18 cellular contexts compared by ENCODE assay signal in the genomic region with DNA sequence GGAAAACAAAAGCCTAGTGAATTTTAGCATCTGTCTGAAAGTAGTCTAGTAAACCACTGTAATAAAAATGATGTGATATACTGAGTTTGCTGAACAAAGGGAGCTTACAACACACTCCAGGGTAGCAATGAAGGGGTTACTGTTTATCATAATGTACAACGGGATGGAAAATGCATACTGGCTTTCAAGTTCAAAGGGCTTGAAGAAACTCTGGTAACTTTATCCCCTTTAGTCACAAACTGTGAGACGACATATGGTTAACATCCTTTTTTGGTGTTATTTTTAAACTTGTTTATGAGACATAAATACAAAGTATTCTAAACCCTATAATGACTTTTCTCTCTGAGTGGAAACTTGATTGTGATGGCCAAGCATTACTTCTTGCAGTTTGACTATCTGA.
"Had no signal": no experiment of that assay in that cellular context is flagged by ENCODE, and none has a peak within 500 bp of the region (broad histone marks: within the 10 kb centered on the region; RNA-seq: fewer than 3 reads in every experiment).

No MANE protein-coding gene starts in this region.

- H3K27ac ChIP-seq: breast epithelium, left ventricle myocardium inferior, ovary, prostate gland, skin epidermis, uterus had no signal

- H3K9me3 ChIP-seq: breast epithelium, left ventricle myocardium inferior, ovary, prostate gland, uterus had no signal

- H3K4me3 ChIP-seq: breast epithelium, left ventricle myocardium inferior, lung, ovary, prostate gland, skin epidermis, uterus had no signal

- ATAC-seq: activated CD8-positive, alpha-beta T cell treated with anti-CD3 and anti-CD28 coated beads for 36 hours; activated T-cell treated with anti-CD3 and anti-CD28 coated beads, Interleukin-2, amount 50 U/mL, for 4 hours; sciatic nerve; stimulated activated effector memory CD8-positive, alpha-beta T cell treated with anti-CD3 and anti-CD28 coated beads, Interleukin-12 subunit alpha, Interleukin-12 subunit beta, amount 100 ng/mL, for 72 hours had no signal

- H3K36me3 ChIP-seq: breast epithelium, left ventricle myocardium inferior, ovary, prostate gland, uterus had no signal

- DNase-seq: activated B cell treated with CpG ODN at 0.5 μM for 24 hours; activated CD4-positive, alpha-beta T cell treated with anti-CD3 and anti-CD28 coated beads, Interleukin-2, amount 50 U/mL, for 1 hour; activated CD8-positive, alpha-beta T cell treated with anti-CD3 and anti-CD28 coated beads for 36 hours; activated T-cell treated with anti-CD3 and anti-CD28 coated beads, Interleukin-2, amount 50 U/mL, for 4 hours; central memory CD4-positive, alpha-beta T cell; left ventricle myocardium inferior; nephron progenitor cell; ovary; retina; stimulated activated CD4-positive, alpha-beta T cell treated with anti-CD3 and anti-CD28 coated beads, Interleukin-4, amount 100 ng/mL, for 24 hours; substantia nigra; uterus had no signal

- H3K27me3 ChIP-seq: breast epithelium, ovary, uterus had no signal

- H3K4me1 ChIP-seq: breast epithelium, left ventricle myocardium inferior, prostate gland, uterus had no signal
